ENCODE assay signal across 19 cellular contexts in genomic region chr1:149979245-149979971, GRCh38. TPM values are rescaled to one million over a fixed set of nuclear protein-coding genes. Genes with fewer than 3 reads are reported as not detected.
DNase-seq lines count a peak whose midpoint lies in the region; ATAC-seq, FAIRE-seq and TF ChIP-seq lines count a peak whose summit lies in the region.
"Had no signal": no experiment of that assay in that cellular context is flagged by ENCODE, and none has a peak within 500 bp of the region (broad histone marks: within the 10 kb centered on the region; RNA-seq: fewer than 3 reads in every experiment).

No MANE protein-coding gene starts in this region.

- H3K79me2 ChIP-seq in Loucy (ENCODE audit: insufficient read depth, low read length) (no peaks in the 10 kb centered on the region), astrocyte (ENCODE audit: insufficient read depth, low read length) (peaks cover 71% of the 10 kb centered on the region)

- no peaks in the 10 kb centered on the region for H4K20me1 ChIP-seq in Loucy (ENCODE audit: insufficient read depth, low read length, poor library complexity, severe bottlenecking)
- peaks cover 53% of the 10 kb centered on the region for H4K20me1 ChIP-seq in astrocyte (ENCODE audit: insufficient read depth, low read length)

- TF ChIP-seq CTCF in Loucy (conservative IDR thresholded peaks at IDR 0.05; ENCODE audit: low read length) (no peak), astrocyte (IDR thresholded peaks at IDR 0.05; ENCODE audit: insufficient read depth, low read depth, low read length) (no peak), ovary (IDR thresholded peaks at IDR 0.05) (no peak)

- H3K27me3 ChIP-seq in Loucy (ENCODE audit: insufficient read depth, low read length, poor library complexity, severe bottlenecking) (no peaks in the 10 kb centered on the region), astrocyte (ENCODE audit: insufficient read depth, low read length) (no peaks in the 10 kb centered on the region), subcutaneous abdominal adipose tissue (ENCODE audit: control insufficient read depth in 5 of 5, insufficient read depth in 4 of 5, low read length in 5 of 5) (no peaks in the 10 kb centered on the region), ovary (no peaks in the 10 kb centered on the region)
- H3K27me3 ChIP-seq: esophagus muscularis mucosa, SJSA1, tibial artery had no signal

- H3K4me1 ChIP-seq in Loucy (ENCODE audit: insufficient read depth, low read length, poor library complexity, severe bottlenecking) (peaks cover 8% of the 10 kb centered on the region), astrocyte (ENCODE audit: insufficient read depth, low read length) (peaks cover 16% of the 10 kb centered on the region), subcutaneous abdominal adipose tissue (ENCODE audit: control insufficient read depth in 5 of 5, insufficient read depth in 5 of 5, low read length in 5 of 5) (peaks cover 0 to 13% (median 8%) of the 10 kb centered on the region in 5 donors), ovary (ENCODE audit: insufficient read depth) (peaks cover 2% of the 10 kb centered on the region)

- ATAC-seq in activated CD8-positive, alpha-beta memory T cell treated with anti-CD3 and anti-CD28 coated beads, Interleukin-2, amount 10 ng/mL, durations not matched to agents 7 days and 5 days: peak; percentile 49
- no peak for ATAC-seq in HG03196 (IDR thresholded peaks at IDR 0.05; ENCODE audit: unreplicated experiment)
- ATAC-seq in HG03442 (IDR thresholded peaks at IDR 0.05; ENCODE audit: unreplicated experiment): no peak

- WGBS in ovary, 3 donors: 98 to 99% (median 98%) methylated on average over 2 of the region's 2 CpGs

- DNase-seq in activated CD8-positive, alpha-beta memory T cell treated with anti-CD3 and anti-CD28 coated beads, Interleukin-2, amount 10 ng/mL, durations not matched to agents 7 days and 5 days: no peak
- DNase-seq in activated CD8-positive, alpha-beta memory T cell treated with anti-CD3 and anti-CD28 coated beads, Interleukin-2, amount 50 U/mL, for 4 hours: no peak
- no peak for DNase-seq in astrocyte (ENCODE audit: low read depth)
- DNase-seq in ovary: no peak
- DNase-seq: activated CD4-positive, alpha-beta T cell treated with anti-CD3 and anti-CD28 coated beads for 1 hour; activated CD8-positive, alpha-beta memory T cell treated with anti-CD3 and anti-CD28 coated beads, Interleukin-2, amount 50 U/mL, for 48 hours; DND-41; naive B cell; NCI-H187; tibial artery had no signal

- CTCF ChIA-PET in activated CD8-positive, alpha-beta memory T cell treated with anti-CD3 and anti-CD28 coated beads, Interleukin-2, amount 10 ng/mL, durations not matched to agents 7 days and 5 days (lab: Charles Lee): no interaction called here

- H3K27ac Mint-ChIP-seq in activated CD8-positive, alpha-beta memory T cell treated with anti-CD3 and anti-CD28 coated beads, Interleukin-2, amount 10 ng/mL, durations not matched to agents 7 days and 5 days: no peak overlapping the region
- peak overlapping the region; percentile 1 for H3K27ac Mint-ChIP-seq in astrocyte (ENCODE audit: unreplicated experiment)
- H3K27ac Mint-ChIP-seq: naive B cell; T-helper 2 cell treated with Interferon-gamma antibody and Interleukin-4, amounts not matched to agents 5 μg/mL and 100 μg/mL, for 36 hours had no signal

- no peak for TF ChIP-seq POLR2A in ovary (IDR thresholded peaks at IDR 0.05)

- no peak overlapping the region for H3K4me3 Mint-ChIP-seq in activated CD8-positive, alpha-beta memory T cell treated with anti-CD3 and anti-CD28 coated beads, Interleukin-2, amount 10 ng/mL, durations not matched to agents 7 days and 5 days
- H3K4me3 Mint-ChIP-seq in astrocyte (ENCODE audit: unreplicated experiment): peak overlapping the region; percentile 40
- H3K4me3 Mint-ChIP-seq: T-helper 2 cell treated with Interferon-gamma antibody and Interleukin-4, amounts not matched to agents 5 μg/mL and 100 μg/mL, for 36 hours had no signal

- no peaks in the 10 kb centered on the region for H3K27me3 Mint-ChIP-seq in activated CD8-positive, alpha-beta memory T cell treated with anti-CD3 and anti-CD28 coated beads, Interleukin-2, amount 10 ng/mL, durations not matched to agents 7 days and 5 days
- H3K27me3 Mint-ChIP-seq in astrocyte (ENCODE audit: low read depth, unreplicated experiment): no peaks in the 10 kb centered on the region

- H3K4me1 Mint-ChIP-seq in activated CD8-positive, alpha-beta memory T cell treated with anti-CD3 and anti-CD28 coated beads, Interleukin-2, amount 10 ng/mL, durations not matched to agents 7 days and 5 days: peaks cover 21% of the 10 kb centered on the region
- H3K4me1 Mint-ChIP-seq in astrocyte (ENCODE audit: low read depth, unreplicated experiment): peaks cover 49% of the 10 kb centered on the region

- FAIRE-seq in astrocyte (lab: Jason Lieb, UNC): no peak
- FAIRE-seq: small intestine had no signal

- H3K4me3 ChIP-seq in Loucy (ENCODE audit: low read length, poor library complexity, severe bottlenecking) (no peak overlapping the region), astrocyte (ENCODE audit: insufficient read depth, low read depth, low read length) (no peak overlapping the region), subcutaneous abdominal adipose tissue (ENCODE audit: low read depth in 1 of 5, low read length in 5 of 5) (no peak overlapping the region), ovary (no peak overlapping the region)
- H3K4me3 ChIP-seq: esophagus muscularis mucosa, lung, SJSA1, tibial artery had no signal

- 0 out of 2 replicates have a peak overlapping the region, but pooled peaks have one; percentile 4 for H2AFZ ChIP-seq in Loucy (ENCODE audit: low read length)
- H2AFZ ChIP-seq in astrocyte (ENCODE audit: low read depth, low read length): no peak overlapping the region

- H3K9me3 ChIP-seq in Loucy (ENCODE audit: insufficient read depth, low read depth, low read length) (no peaks in the 10 kb centered on the region), astrocyte (ENCODE audit: insufficient read depth, low read depth, low read length) (no peaks in the 10 kb centered on the region), subcutaneous abdominal adipose tissue (ENCODE audit: control insufficient read depth in 5 of 5, low read length in 5 of 5) (no peaks in the 10 kb centered on the region), ovary (no peaks in the 10 kb centered on the region)
- H3K9me3 ChIP-seq: esophagus muscularis mucosa, SJSA1, tibial artery had no signal

- H3F3A ChIP-seq in Loucy (ENCODE audit: low read depth): no peaks in the 10 kb centered on the region

- H3K9me3 Mint-ChIP-seq in activated CD8-positive, alpha-beta memory T cell treated with anti-CD3 and anti-CD28 coated beads, Interleukin-2, amount 10 ng/mL, durations not matched to agents 7 days and 5 days (ENCODE audit: low read depth): no peaks in the 10 kb centered on the region
- H3K9me3 Mint-ChIP-seq in astrocyte (ENCODE audit: unreplicated experiment): peaks cover 2% of the 10 kb centered on the region
- H3K9me3 Mint-ChIP-seq: naive B cell; T-helper 2 cell treated with Interferon-gamma antibody and Interleukin-4, amounts not matched to agents 5 μg/mL and 100 μg/mL, for 36 hours had no signal

- no peaks in the 10 kb centered on the region for H3K9me2 ChIP-seq in Loucy (replicated peaks; ENCODE audit: low read depth, low read length)

- H3K36me3 Mint-ChIP-seq in activated CD8-positive, alpha-beta memory T cell treated with anti-CD3 and anti-CD28 coated beads, Interleukin-2, amount 10 ng/mL, durations not matched to agents 7 days and 5 days: peaks cover 17% of the 10 kb centered on the region
- H3K36me3 Mint-ChIP-seq in astrocyte (ENCODE audit: low read depth, unreplicated experiment): peaks cover 16% of the 10 kb centered on the region

- H3K27ac ChIP-seq in astrocyte (ENCODE audit: low read depth, low read length) (no peak overlapping the region), subcutaneous abdominal adipose tissue (ENCODE audit: low read depth, low read length) (peak overlapping the region; percentile 63), ovary (no peak overlapping the region)
- H3K27ac ChIP-seq: esophagus muscularis mucosa, SJSA1, tibial artery had no signal

- no peak overlapping the region for H3K9ac ChIP-seq in Loucy (ENCODE audit: low read depth, low read length, poor library complexity, severe bottlenecking)
- H3K9ac ChIP-seq in astrocyte (ENCODE audit: low read length): no peak overlapping the region
- no peak overlapping the region for H3K9ac ChIP-seq in subcutaneous abdominal adipose tissue (ENCODE audit: low read length in 5 of 5)

- intact Hi-C loops in ovary (cut with DNase I): no loop called here

- H3K36me3 ChIP-seq in Loucy (ENCODE audit: insufficient read depth, low read length) (peaks cover 3% of the 10 kb centered on the region; the same call in 1 of the 2 replicates), astrocyte (ENCODE audit: insufficient read depth, low read length) (no peaks in the 10 kb centered on the region), subcutaneous abdominal adipose tissue (ENCODE audit: control insufficient read depth in 5 of 5, insufficient read depth in 5 of 5, low read length in 5 of 5) (peaks cover 13 to 18% (median 14%) of the 10 kb centered on the region in 5 donors), ovary (no peaks in the 10 kb centered on the region)

- no peak overlapping the region for H3K4me2 ChIP-seq in Loucy (ENCODE audit: low read depth, low read length, poor library complexity, severe bottlenecking)
- peak overlapping the region; percentile 40 for H3K4me2 ChIP-seq in astrocyte (ENCODE audit: low read length)

- no peak for TF ChIP-seq EP300 in ovary (IDR thresholded peaks at IDR 0.05)

RNA-seq across cellular contexts. Expression of gene OTUD7B, which starts 31.1 kb away (rescaled TPM):
- total RNA-seq in activated CD8-positive, alpha-beta memory T cell treated with anti-CD3 and anti-CD28 coated beads, Interleukin-2, amount 10 ng/mL, durations not matched to agents 7 days and 5 days: 10 to 100 TPM; 16.4 to 19.7 TPM
- total RNA-seq in astrocyte: 31.9 and 33.1 TPM in 2 replicates
- 10 to 100 TPM; 16.5 to 40.1 (median 34.1) TPM for total RNA-seq in ovary
- 10 to 100 TPM in 1 of 2 donors, 1 to 10 TPM in 1; 9.4 to 17.3 TPM for polyA plus RNA-seq in ovary

RNA-seq across cellular contexts. Expression of gene MTMR11, which starts 42.7 kb away (rescaled TPM):
- total RNA-seq in activated CD8-positive, alpha-beta memory T cell treated with anti-CD3 and anti-CD28 coated beads, Interleukin-2, amount 10 ng/mL, durations not matched to agents 7 days and 5 days: 1 to 10 TPM; 2.0 to 2.9 TPM
- total RNA-seq in astrocyte (4.0 and 5.0 TPM in 2 replicates), ovary (10 to 100 TPM; 20.2 to 51.5 (median 34.6) TPM)
- 10 to 100 TPM; 19.1 to 33.0 TPM for polyA plus RNA-seq in ovary

RNA-seq across cellular contexts. Expression of gene SF3B4, which starts 51.8 kb away (rescaled TPM):
- 100 to 1,000 TPM in 1 of 2 experiments, 10 to 100 TPM in 1; 79.4 to 109 TPM for total RNA-seq in activated CD8-positive, alpha-beta memory T cell treated with anti-CD3 and anti-CD28 coated beads, Interleukin-2, amount 10 ng/mL, durations not matched to agents 7 days and 5 days
- 73.2 and 74.0 TPM in 2 replicates for total RNA-seq in astrocyte
- 10 to 100 TPM in 5 of 7 donors, 1 to 10 TPM in 2; 9.2 to 70.2 (median 57.8) TPM for total RNA-seq in ovary
- polyA plus RNA-seq in ovary: 10 to 100 TPM; 35.8 to 91.4 TPM
